Comparison of ENCODE assay signal across 11 cellular contexts in genomic region chr10:78316451-78316931, GRCh38.
DNase-seq lines count a peak whose midpoint lies in the region; ATAC-seq and TF ChIP-seq lines count a peak whose summit lies in the region.
"Had no signal": no experiment of that assay in that cellular context is flagged by ENCODE, and none has a peak within 500 bp of the region (broad histone marks: within the 10 kb centered on the region; RNA-seq: fewer than 3 reads in every experiment).

No MANE protein-coding gene starts in this region.

- H3K4me3 ChIP-seq in mesodermal cell (ENCODE audit: extremely low read depth, insufficient read depth, low read length, poor library complexity, severe bottlenecking) = no peak overlapping the region
- no peak overlapping the region for H3K4me3 ChIP-seq in HAP-1

- in situ Hi-C loops in HAP-1 (cut with MboI; ENCODE audit: low sequenced_read_pairs) = no loop called here

- H3K27me3 Mint-ChIP-seq in chondrocyte (ENCODE audit: low read depth) (peaks cover 3% of the 10 kb centered on the region), type B pancreatic cell (no peaks in the 10 kb centered on the region)

- H3K36me3 Mint-ChIP-seq in chondrocyte (ENCODE audit: low read depth) (no peaks in the 10 kb centered on the region), type B pancreatic cell (peaks cover 4% of the 10 kb centered on the region)
- H3K36me3 Mint-ChIP-seq: naive thymus-derived CD4-positive, alpha-beta T cell had no signal

- H3K4me1 ChIP-seq in mesodermal cell (ENCODE audit: control insufficient read depth, insufficient read depth, low read length, poor library complexity, severe bottlenecking) (peaks cover 29% of the 10 kb centered on the region), HAP-1 (no peaks in the 10 kb centered on the region)

- no peak overlapping the region for H3K4me3 Mint-ChIP-seq in chondrocyte (ENCODE audit: unreplicated experiment)
- no peak overlapping the region for H3K4me3 Mint-ChIP-seq in type B pancreatic cell
- H3K4me3 Mint-ChIP-seq: naive thymus-derived CD4-positive, alpha-beta T cell had no signal

- H3K9me3 ChIP-seq in mesodermal cell (ENCODE audit: control insufficient read depth, low read length) (no peaks in the 10 kb centered on the region), HAP-1 (no peaks in the 10 kb centered on the region)

- peak; percentile 48 for DNase-seq in LHCN-M2 (ENCODE audit: low read depth)
- DNase-seq in chondrocyte (ENCODE audit: low spot score) = no peak
- DNase-seq in type B pancreatic cell (ENCODE audit: extremely low spot score, unreplicated experiment) = peak; percentile 55
- DNase-seq in NCI-H526 treated with DMSO at 0.1 percent for 48 hours (lab: John Stamatoyannopoulos, UW) = no peak
- DNase-seq in HAP-1 (ENCODE audit: low spot score in 2 of 2) = no peak
- DNase-seq: brain microvascular endothelial cell, NCI-H1048 had no signal

- H3K27ac Mint-ChIP-seq in chondrocyte (ENCODE audit: unreplicated experiment) (peak overlapping the region; percentile 53), type B pancreatic cell (no peak overlapping the region)

- H3K27me3 ChIP-seq in HAP-1 (ENCODE audit: low read depth) = no peaks in the 10 kb centered on the region
- H3K27me3 ChIP-seq: brain microvascular endothelial cell had no signal

- H3K4me1 Mint-ChIP-seq in chondrocyte (ENCODE audit: low read depth) (peaks cover 7% of the 10 kb centered on the region), type B pancreatic cell (ENCODE audit: unreplicated experiment) (peaks cover 22% of the 10 kb centered on the region)

- no peaks in the 10 kb centered on the region for H3K36me3 ChIP-seq in mesodermal cell (ENCODE audit: control insufficient read depth, insufficient read depth, low read length)
- no peaks in the 10 kb centered on the region for H3K36me3 ChIP-seq in HAP-1 (replicated peaks)
- H3K36me3 ChIP-seq: brain microvascular endothelial cell had no signal

- H3K9me3 Mint-ChIP-seq in chondrocyte (ENCODE audit: low read depth) (no peaks in the 10 kb centered on the region), type B pancreatic cell (no peaks in the 10 kb centered on the region)

- no peak for ATAC-seq in HG03565 (IDR thresholded peaks at IDR 0.05; ENCODE audit: unreplicated experiment)
- ATAC-seq: naive thymus-derived CD4-positive, alpha-beta T cell had no signal

- peak overlapping the region; percentile 84 for H3K27ac ChIP-seq in mesodermal cell (ENCODE audit: low read depth, low read length, severe bottlenecking)
- H3K27ac ChIP-seq: brain microvascular endothelial cell, RWPE1 had no signal

- no peak for TF ChIP-seq CTCF in chondrocyte (IDR thresholded peaks at IDR 0.05)
- no peak for TF ChIP-seq CTCF in type B pancreatic cell (conservative IDR thresholded peaks at IDR 0.05)

- WGBS in mesodermal cell (ENCODE audit: insufficient coverage in 2 of 2), 2 experiments = 88% methylated on average over 1 of the region's 1 CpG; no CpG with 5 or more reads in 1 of the 2 experiments

Comparison
In these comparisons a context has a peak if more than half of its experiments do, and no peak if none do; other contexts are left out.
1. DNase-seq: peak in LHCN-M2 (single experiment) and type B pancreatic cell (single experiment); none in chondrocyte (single experiment), NCI-H526 treated with DMSO at 0.1 percent for 48 hours (single experiment) and HAP-1 (0 of 2).